20 cellular contexts compared by ENCODE assay signal in genomic region chr7:139711991-139712753, GRCh38.
A peak's percentile ranks its signal among the peaks of the same experiment; 100 is the strongest.
DNase-seq lines count a peak whose midpoint lies in the region; ATAC-seq, FAIRE-seq and TF ChIP-seq lines count a peak whose summit lies in the region.
"Had no signal": no experiment of that assay in that cellular context is flagged by ENCODE, and none has a peak within 500 bp of the region (broad histone marks: within the 10 kb centered on the region; RNA-seq: fewer than 3 reads in every experiment).

No MANE protein-coding gene starts in this region.

- TF ChIP-seq CTCF in pancreas (IDR thresholded peaks at IDR 0.05) = no peak

- intact Hi-C loops in pancreas (cut with DNase I) = no loop called here

- 49 to 52% methylated on average over 11 of the region's 11 CpGs for WGBS in pancreas, 2 donors

- DNase-seq in ELF-1 (ENCODE audit: low read depth, low spot score) (peak; percentile 44), SK-MEL-5 (ENCODE audit: low read depth, low spot score) (peak; percentile 40), iPS-NIHi7 (ENCODE audit: extremely low spot score) (peak; percentile 63), pancreas (peak in 2 of 6 donors; percentile 62 to 76), NCI-H2107 (lab: John Stamatoyannopoulos, UW) (no peak), cerebellum (ENCODE audit: low spot score) (no peak), NCI-H2227 (lab: John Stamatoyannopoulos, UW; ENCODE audit: unreplicated experiment) (no peak)
- DNase-seq: activated CD4-positive, alpha-beta memory T cell treated with anti-CD3 and anti-CD28 coated beads for 36 hours; activated T-cell treated with anti-CD3 and anti-CD28 coated beads, Interleukin-2, amount 50 U/mL, for 4 hours; BE2C; DMS153; lower lobe of right lung; NCI-H2081 treated with DMSO at 0.1 percent for 48 hours; stimulated activated CD4-positive, alpha-beta T cell treated with anti-CD3 and anti-CD28 coated beads, Interleukin-4, amount 100 ng/mL, for 24 hours; stimulated activated CD8-positive, alpha-beta memory T cell treated with anti-CD3 and anti-CD28 coated beads, Interleukin-4, amount 100 ng/mL, for 48 hours had no signal

- in situ Hi-C loops in SK-MEL-5 (cut with HindIII; ENCODE audit: low pct_unique_long_range_greater_than_20kb, low sequenced_read_pairs) = no loop called here

- peak; percentile 75 to 86 (median 82) for ATAC-seq in pancreas
- no peak for ATAC-seq in HG03457 (IDR thresholded peaks at IDR 0.05; ENCODE audit: unreplicated experiment)
- ATAC-seq: activated T-cell treated with anti-CD3 and anti-CD28 coated beads, Interleukin-2, amount 50 U/mL, for 4 hours; lower lobe of right lung; Panc1 had no signal

- H3K27ac ChIP-seq in pancreas = peak overlapping the region in 3 of 4 donors; percentile 46 to 53 (median 48)
- H3K27ac ChIP-seq: lower lobe of right lung, tibial artery had no signal

- no peaks in the 10 kb centered on the region for H3K9me3 ChIP-seq in pancreas
- H3K9me3 ChIP-seq: BE2C, lower lobe of right lung, tibial artery had no signal

- peaks cover 0 to 18% (median 3%) of the 10 kb centered on the region in 3 donors for H3K36me3 ChIP-seq in pancreas

- H3K27me3 ChIP-seq in pancreas = no peaks in the 10 kb centered on the region
- H3K27me3 ChIP-seq: BE2C, tibial artery had no signal

- no peak overlapping the region for H3K4me3 ChIP-seq in pancreas
- H3K4me3 ChIP-seq: lower lobe of right lung, tibial artery had no signal

- FAIRE-seq in pancreas (lab: Jason Lieb, UNC) = no peak
- FAIRE-seq: bronchial epithelial cell, GM19239 had no signal

- peaks cover 7 to 27% (median 24%) of the 10 kb centered on the region in 3 donors for H3K4me1 ChIP-seq in pancreas
- H3K4me1 ChIP-seq: BE2C had no signal

Comparison
In these comparisons a context has a peak if more than half of its experiments do, and no peak if none do; other contexts are left out.
1. DNase-seq: peak in ELF-1 (single experiment), SK-MEL-5 (single experiment) and iPS-NIHi7 (single experiment); none in NCI-H2107 (single experiment), cerebellum (single experiment) and NCI-H2227 (single experiment).